Comparison of ENCODE assay signal across 27 cellular contexts in genomic region chr2:203973000-203973399, GRCh38. TPM values are rescaled to one million over a fixed set of nuclear protein-coding genes. Genes with fewer than 3 reads are reported as not detected.
DNase-seq lines count a peak whose midpoint lies in the region; ATAC-seq, FAIRE-seq and TF ChIP-seq lines count a peak whose summit lies in the region.
"Had no signal": no experiment of that assay in that cellular context is flagged by ENCODE, and none has a peak within 500 bp of the region (broad histone marks: within the 10 kb centered on the region; RNA-seq: fewer than 3 reads in every experiment).

No MANE protein-coding gene starts in this region.

- CTCF ChIA-PET in GM12878 (lab: Yijun Ruan, JAX), result no interaction called here
- CTCF ChIA-PET in HepG2 (lab: Yijun Ruan, JAX; ENCODE audit: low intra/inter-chr PET ratio, low total read pairs), result no interaction called here

- TF ChIP-seq CTCF in GM12878 (IDR thresholded peaks at IDR 0.05 in 2 of 3, conservative IDR thresholded peaks at IDR 0.05 in 1 of 3; ENCODE audit: control insufficient read depth in 2 of 3, extremely low read depth in 1 of 3, insufficient read depth in 1 of 3, low read depth in 3 of 3, low read length in 3 of 3), result no peak
- no peak for TF ChIP-seq CTCF in HepG2 (CRISPR knock-in tag; IDR thresholded peaks at IDR 0.05)

- TF ChIP-seq EP300 in GM12878 (IDR thresholded peaks at IDR 0.05; ENCODE audit: borderline replicate concordance in 1 of 2, control insufficient read depth in 1 of 2, low read depth in 2 of 2, low read length in 2 of 2), result no peak
- no peak for TF ChIP-seq EP300 in HepG2 (IDR thresholded peaks at IDR 0.05; ENCODE audit: low read depth in 2 of 2, low read length in 2 of 2)
- no peak for TF ChIP-seq EP300 in HepG2 (CRISPR knock-in tag; IDR thresholded peaks at IDR 0.05; ENCODE audit: borderline replicate concordance)

- TF ChIP-seq POLR2A in GM12878 (IDR thresholded peaks at IDR 0.05; ENCODE audit: low read depth, low read length) (no peak), HepG2 (IDR thresholded peaks at IDR 0.05; ENCODE audit: insufficient read depth in 1 of 2, low read depth in 2 of 2, low read length in 2 of 2) (no peak)

- RAD21 ChIA-PET in GM12878 (lab: Charles Lee; ENCODE audit: unreplicated experiment), result no interaction called here

- H3K4me2 ChIP-seq in GM12878 (ENCODE audit: control insufficient read depth, insufficient read depth) (no peak overlapping the region), HepG2 (ENCODE audit: low read depth, low read length) (no peak overlapping the region)
- H3K4me2 ChIP-seq: SK-N-SH had no signal

- FAIRE-seq in GM12878 (lab: Jason Lieb, UNC), result no peak
- FAIRE-seq in HepG2 (lab: Jason Lieb, UNC), result no peak
- FAIRE-seq: D721Med, HTR-8/SVneo, RCC 7860, small intestine had no signal

- no peak overlapping the region for H2AFZ ChIP-seq in GM12878 (ENCODE audit: control insufficient read depth, low read depth, low read length)
- H2AFZ ChIP-seq in HepG2 (ENCODE audit: low read length), result no peak overlapping the region

- no peaks in the 10 kb centered on the region; a peak in 1 of 4 replicates for H3K27me3 ChIP-seq in GM12878 (replicated peaks in 1 of 2; ENCODE audit: control insufficient read depth in 2 of 2, insufficient read depth in 2 of 2, low read length in 1 of 2)
- peaks cover 0 to 6% of the 10 kb centered on the region in 2 experiments; a peak in 2 of 5 replicates for H3K27me3 ChIP-seq in HepG2 (ENCODE audit: control insufficient read depth in 1 of 2, insufficient read depth in 2 of 2, low read length in 2 of 2)
- H3K27me3 ChIP-seq: BE2C, colonic mucosa, testis had no signal

- POLR2A ChIA-PET in GM12878 (lab: Charles Lee), result no interaction called here
- POLR2A ChIA-PET in HepG2 (lab: Yijun Ruan, JAX), result no interaction called here

- H3K9me3 ChIP-seq in GM12878 (replicated peaks; ENCODE audit: control insufficient read depth, insufficient read depth, low read length) (no peaks in the 10 kb centered on the region), HepG2 (ENCODE audit: low read length) (no peaks in the 10 kb centered on the region)
- H3K9me3 ChIP-seq: BE2C, colonic mucosa, prostate gland, SK-N-SH, testis had no signal

- no peaks in the 10 kb centered on the region for H3K79me2 ChIP-seq in GM12878 (ENCODE audit: control insufficient read depth, insufficient read depth, low read length)
- H3K79me2 ChIP-seq in HepG2 (ENCODE audit: insufficient read depth, low read length), result no peaks in the 10 kb centered on the region

- in situ Hi-C loops in GM12878 (cut with MboI) (no loop called here), HepG2 (cut with HindIII; ENCODE audit: extremely low pct_ligation_motif_present, low pct_unique_long_range_greater_than_20kb) (no loop called here)

- WGBS in GM12878 (ENCODE audit: insufficient coverage, insufficient replicate concordance, low lambda C conversion rate, missing lambda C conversion rate), result 43% methylated on average over 2 of the region's 2 CpGs
- 21% methylated on average over 2 of the region's 2 CpGs for WGBS in HepG2 (ENCODE audit: low lambda C conversion rate)

- H3K36me3 ChIP-seq in GM12878 (ENCODE audit: control insufficient read depth in 2 of 2, insufficient read depth in 2 of 2, low read length in 1 of 2) (no peaks in the 10 kb centered on the region), HepG2 (replicated peaks in 1 of 2; ENCODE audit: control insufficient read depth in 1 of 2, insufficient read depth in 2 of 2, low read length in 2 of 2) (no peaks in the 10 kb centered on the region)
- H3K36me3 ChIP-seq: BE2C, colonic mucosa, prostate gland had no signal

- BruUV-seq in GM12878 (replicated peaks; lab: Mats Ljungman, UMichigan) (no TSS peak), HepG2 (replicated peaks; lab: Mats Ljungman, UMichigan) (no TSS peak)

- H3K27ac ChIP-seq in GM12878 (ENCODE audit: control insufficient read depth, insufficient read depth) (no peak overlapping the region), HepG2 (ENCODE audit: extremely low read length, insufficient read depth, low read length) (no peak overlapping the region)
- H3K27ac ChIP-seq: colonic mucosa, prostate gland, testis had no signal

- DNase-seq in GM12878 (ENCODE audit: low read depth, low spot score) (no peak), NOMO-1 treated with dmso at 0.1 percent for 144 hours (lab: John Stamatoyannopoulos, UW; ENCODE audit: unreplicated experiment) (no peak), HepG2 (ENCODE audit: low spot score) (no peak), globus pallidus (ENCODE audit: low spot score) (no peak)
- DNase-seq: activated CD4-positive, alpha-beta T cell treated with anti-CD3 and anti-CD28 coated beads for 1 hour; activated CD8-positive, alpha-beta memory T cell treated with anti-CD3 and anti-CD28 coated beads, Interleukin-2, amount 50 U/mL, for 4 hours; activated naive CD4-positive, alpha-beta T cell treated with anti-CD3 and anti-CD28 coated beads, Interleukin-2, amount 10 ng/mL, durations not matched to agents 7 days and 5 days; BE2C; colonic mucosa; H7; kidney glomerular epithelial cell; mesendoderm; NCI-H748 treated with DMSO at 0.1 percent for 48 hours; SK-N-SH; small intestine; T-helper 9 cell; testis had no signal

- intact Hi-C loops in GM12878 (cut with micrococcal nuclease; ENCODE audit: unreplicated experiment) (no loop called here), HepG2 (cut with micrococcal nuclease; ENCODE audit: unreplicated experiment) (no loop called here)

- H3K4me3 ChIP-seq in GM12878, result no peak overlapping the region
- H3K4me3 ChIP-seq in HepG2 (replicated peaks in 1 of 3; ENCODE audit: insufficient read depth in 1 of 3, low read depth in 2 of 3, low read length in 3 of 3), result no peak overlapping the region
- H3K4me3 ChIP-seq: colonic mucosa, prostate gland, testis had no signal

- TF ChIP-seq RAD21 in GM12878 (IDR thresholded peaks at IDR 0.05; ENCODE audit: insufficient read depth, low read depth, low read length), result no peak
- TF ChIP-seq RAD21 in HepG2 (CRISPR knock-in tag; IDR thresholded peaks at IDR 0.05), result no peak

- H3K4me1 ChIP-seq in GM12878 (ENCODE audit: control insufficient read depth, insufficient read depth, low read length) (no peaks in the 10 kb centered on the region), HepG2 (ENCODE audit: insufficient read depth, low read length) (no peaks in the 10 kb centered on the region)
- H3K4me1 ChIP-seq: BE2C, colonic mucosa, prostate gland, testis had no signal

- ATAC-seq in GM19025 (IDR thresholded peaks at IDR 0.05; ENCODE audit: low read depth, unreplicated experiment) (peak; percentile 52), GM21619 (IDR thresholded peaks at IDR 0.05; ENCODE audit: unreplicated experiment) (peak; percentile 70), HG03108 (IDR thresholded peaks at IDR 0.05; ENCODE audit: unreplicated experiment) (peak; percentile 82), GM12878 (peak; percentile 71), HepG2 (no peak)

- no peak overlapping the region for H3K9ac ChIP-seq in GM12878 (ENCODE audit: control insufficient read depth, insufficient read depth, low read length)
- H3K9ac ChIP-seq in HepG2 (ENCODE audit: insufficient read depth, low read depth, low read length), result no peak overlapping the region
- H3K9ac ChIP-seq: SK-N-SH had no signal

- SMC1A ChIA-PET in GM12878 (lab: Charles Lee; ENCODE audit: uncharacterized antibody, unreplicated experiment), result no interaction called here

- H4K20me1 ChIP-seq in GM12878 (ENCODE audit: control insufficient read depth, insufficient read depth), result no peaks in the 10 kb centered on the region
- no peaks in the 10 kb centered on the region for H4K20me1 ChIP-seq in HepG2 (ENCODE audit: insufficient read depth, low read length)

TF ChIP-seq in HepG2, 621 proteins besides CTCF, POLR2A, EP300 and RAD21 (continues in another document):
- TF ChIP-seq TBX3 (IDR thresholded peaks at IDR 0.05; ENCODE audit: borderline replicate concordance), result no peak

RNA-seq across cellular contexts. Expression of gene ICOS, which starts 36.4 kb away (rescaled TPM):
- 0.23 and 0.29 TPM in 2 replicates for total RNA-seq in GM12878 (2013; cell fraction: nucleolus; rRNA removed)
- total RNA-seq in GM12878 (2014; rRNA removed) (0.93 and 1.1 TPM in 2 replicates), GM12878 (2014; rRNA removed; fragmentation: Illumina TruSeq; extraction: Trizol) (0.85 and 0.92 TPM in 2 replicates), GM12878 (2021) (0.77 and 1.0 TPM in 2 replicates), HepG2 (2016; rRNA removed; fragmentation: Illumina TruSeq; extraction: Trizol) (not detected in 2 replicates)
- polyA plus RNA-seq in GM12878 (2011; ENCODE audit: low read depth), result not detected
- polyA plus RNA-seq in GM12878 (2011; rRNA removed) (36.0 and 46.8 TPM in 2 replicates), GM12878 (2014; fragmentation: Illumina TruSeq; extraction: Trizol) (0.90 and 1.4 TPM in 2 replicates), GM12878 (2014; fragmentation: Nextera tagmentation; extraction: Ambion mirVana) (1 to 10 TPM in 1 of 2 experiments, under 1 TPM in 1; 0.75 to 1.5 TPM), GM12878 (2014; rRNA removed) (0.47 and 0.76 TPM in 2 replicates), GM12878 (2016; fragmentation: Nextera tagmentation; extraction: Ambion mirVana) (under 1 TPM; 0.47 to 0.68 TPM), HepG2 (2011; rRNA removed) (0.03 TPM in 1 of 2 replicates, not detected in the other)
- polyA plus RNA-seq in GM12878 (2011; cell fraction: cytosol; rRNA removed), result 19.6 and 25.3 TPM in 2 replicates
- 13.4 and 19.2 TPM in 2 replicates for polyA plus RNA-seq in GM12878 (2011; cell fraction: nucleus; rRNA removed)
- not detected in 2 replicates for polyA plus RNA-seq in GM12878 (2012)
- polyA minus RNA-seq in GM12878 (2011; rRNA and poly(A)+ RNA removed), result 25.7 and 27.1 TPM in 2 replicates
- polyA minus RNA-seq in GM12878 (2011; cell fraction: cytosol; rRNA and poly(A)+ RNA removed), result 6.4 and 6.5 TPM in 2 replicates
- 5.9 and 7.0 TPM in 2 replicates for polyA minus RNA-seq in GM12878 (2011; cell fraction: nucleus; rRNA and poly(A)+ RNA removed)
- not detected in 2 replicates for total RNA-seq in HepG2 (2016; cell fraction: cytosol; rRNA removed; fragmentation: Illumina TruSeq; extraction: Trizol; ENCODE audit: low read depth)
- total RNA-seq in HepG2 (2016; cell fraction: insoluble cytoplasmic fraction; rRNA removed; fragmentation: Illumina TruSeq; extraction: Trizol), result not detected in 2 replicates
- total RNA-seq in HepG2 (2016; cell fraction: membrane; rRNA removed; fragmentation: Illumina TruSeq; extraction: Trizol), result not detected in 2 replicates
- not detected in 2 replicates for total RNA-seq in HepG2 (2016; cell fraction: nucleus; rRNA removed; fragmentation: Illumina TruSeq; extraction: Trizol)
- not detected in 2 replicates for polyA plus RNA-seq in HepG2 (2011; cell fraction: cytosol; rRNA removed)
- polyA plus RNA-seq in HepG2 (2011; cell fraction: nucleus; rRNA removed), result not detected in 2 replicates
- not detected in 2 replicates for polyA plus RNA-seq in HepG2 (2012)
- polyA plus RNA-seq in HepG2 (2016; cell fraction: cytosol; fragmentation: Illumina TruSeq; extraction: Trizol; ENCODE audit: low read depth), result not detected in 2 replicates
- polyA plus RNA-seq in HepG2 (2016; cell fraction: insoluble cytoplasmic fraction; fragmentation: Illumina TruSeq; extraction: Trizol; ENCODE audit: low read depth), result not detected in 2 replicates
- polyA plus RNA-seq in HepG2 (2016; cell fraction: membrane; fragmentation: Illumina TruSeq; extraction: Trizol; ENCODE audit: low read depth), result not detected in 2 replicates
- not detected in 2 replicates for polyA plus RNA-seq in HepG2 (2016; cell fraction: nucleus; fragmentation: Illumina TruSeq; extraction: Trizol; ENCODE audit: insufficient read depth, low read depth)
- not detected in 2 replicates for polyA minus RNA-seq in HepG2 (2011; rRNA and poly(A)+ RNA removed; ENCODE audit: low replicate concordance)
- not detected in 2 replicates for polyA minus RNA-seq in HepG2 (2011; cell fraction: cytosol; rRNA and poly(A)+ RNA removed)
- not detected in 2 replicates for polyA minus RNA-seq in HepG2 (2011; cell fraction: nucleus; rRNA and poly(A)+ RNA removed)
- total RNA-seq: G401, H7, LHCN-M2 had no signal
- polyA plus RNA-seq: neural cell, SK-N-SH had no signal
